1 cellular context compared by ENCODE assay signal in genomic region chr19:12939908-12940533, GRCh38.
TF ChIP-seq lines count a peak whose summit lies in the region.

No MANE protein-coding gene starts in this region.

TF ChIP-seq in HCT116, 20 proteins besides CTCF, POLR2A, EP300 and RAD21 (continued from another document):
- TF ChIP-seq ZBTB33 (IDR thresholded peaks at IDR 0.05; ENCODE audit: extremely low read depth, insufficient replicate concordance, low read length) = no peak
- TF ChIP-seq ELF1 (IDR thresholded peaks at IDR 0.05; ENCODE audit: borderline replicate concordance, low read depth) = no peak
- TF ChIP-seq SRF (IDR thresholded peaks at IDR 0.05; ENCODE audit: low read depth) = no peak
- TF ChIP-seq, protein P1, sequence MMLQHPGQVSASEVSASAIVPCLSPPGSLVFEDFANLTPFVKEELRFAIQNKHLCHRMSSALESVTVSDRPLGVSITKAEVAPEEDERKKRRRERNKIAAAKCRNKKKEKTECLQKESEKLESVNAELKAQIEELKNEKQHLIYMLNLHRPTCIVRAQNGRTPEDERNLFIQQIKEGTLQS (IDR thresholded peaks at IDR 0.05) = no peak
- TF ChIP-seq, protein P2, sequence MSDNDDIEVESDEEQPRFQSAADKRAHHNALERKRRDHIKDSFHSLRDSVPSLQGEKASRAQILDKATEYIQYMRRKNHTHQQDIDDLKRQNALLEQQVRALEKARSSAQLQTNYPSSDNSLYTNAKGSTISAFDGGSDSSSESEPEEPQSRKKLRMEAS (IDR thresholded peaks at IDR 0.05) = no peak
- no peak for TF ChIP-seq FOSL1 (IDR thresholded peaks at IDR 0.05; ENCODE audit: low read depth)
- no peak for TF ChIP-seq ZNF274 (IDR thresholded peaks at IDR 0.05; ENCODE audit: low read depth, low read length)
- TF ChIP-seq EZH2phosphoT487 (IDR thresholded peaks at IDR 0.05; ENCODE audit: borderline replicate concordance) = no peak
- no peak for TF ChIP-seq POLR2AphosphoS5 (IDR thresholded peaks at IDR 0.05; ENCODE audit: low read depth, low read length)
- no peak for TF ChIP-seq CEBPB (IDR thresholded peaks at IDR 0.05; ENCODE audit: low read depth)
- no peak for TF ChIP-seq TCF7L2 (IDR thresholded peaks at IDR 0.05; ENCODE audit: borderline replicate concordance, extremely low read depth, insufficient read depth, insufficient read length)
- TF ChIP-seq EZH2 (IDR thresholded peaks at IDR 0.05) = no peak
